In the genomic region with DNA sequence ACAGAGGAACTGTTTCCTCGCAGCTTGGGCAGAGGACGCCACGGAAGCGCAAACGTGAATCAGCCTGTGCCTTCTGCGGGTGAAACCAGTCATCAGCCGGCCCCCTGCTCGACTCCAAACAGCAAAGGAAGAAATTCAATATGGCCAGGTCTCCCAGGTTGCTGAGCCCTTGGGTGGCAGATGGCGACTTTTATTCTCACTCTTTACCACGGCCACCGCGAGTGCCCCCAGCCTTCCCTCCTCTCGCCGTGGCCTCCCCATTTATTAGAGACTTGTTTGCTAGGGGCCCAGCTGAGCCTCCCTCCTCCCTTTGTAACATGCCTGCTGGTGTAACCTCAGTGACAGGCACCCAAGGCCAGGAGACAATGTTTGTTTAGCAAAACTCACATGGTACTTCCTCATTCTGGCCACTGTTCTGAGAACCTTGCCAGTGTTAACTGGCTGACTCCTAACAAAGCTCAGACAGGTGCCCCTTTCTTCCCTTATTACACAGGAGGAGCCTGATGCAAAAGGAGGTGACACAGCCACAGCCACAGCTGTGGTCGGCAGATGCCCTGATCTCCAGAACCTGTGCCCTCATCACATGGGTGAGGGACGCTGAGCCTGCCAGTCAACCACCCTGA, we compare ENCODE assay signal across 10 cellular contexts. TPM values are rescaled to one million over a fixed set of nuclear protein-coding genes. Genes with fewer than 3 reads are reported as not detected.
DNase-seq lines count a peak whose midpoint lies in the region; ATAC-seq and TF ChIP-seq lines count a peak whose summit lies in the region.
"Had no signal": no experiment of that assay in that cellular context is flagged by ENCODE, and none has a peak within 500 bp of the region (broad histone marks: within the 10 kb centered on the region; RNA-seq: fewer than 3 reads in every experiment).

No MANE protein-coding gene starts in this region.

- H3K4me1 ChIP-seq in adrenal gland (replicated peaks in 1 of 2): peaks cover 49 to 77% of the 10 kb centered on the region in 2 donors
- H3K4me1 ChIP-seq in sigmoid colon: peaks cover 0 to 27% (median 17%) of the 10 kb centered on the region in 4 donors

- H3K27me3 ChIP-seq in adrenal gland (no peaks in the 10 kb centered on the region), sigmoid colon (no peaks in the 10 kb centered on the region)

- intact Hi-C loops in adrenal gland (cut with DNase I): no loop called here
- intact Hi-C loops in sigmoid colon (cut with DNase I): loop anchor here (5.0 kb wide), 1 partner anchor 33 kb away; no protein-coding TSS in a partner anchor
- intact Hi-C loops in activated CD4-positive, alpha-beta memory T cell treated with anti-CD3 and anti-CD28 coated beads for 36 hours (cut with micrococcal nuclease): no loop called here

- H3K9me3 Mint-ChIP-seq in activated CD4-positive, alpha-beta memory T cell treated with anti-CD3 and anti-CD28 coated beads for 36 hours: no peaks in the 10 kb centered on the region
- H3K9me3 Mint-ChIP-seq in glutamatergic neuron (ENCODE audit: unreplicated experiment): peaks cover 7% of the 10 kb centered on the region

- H3K4me3 ChIP-seq in adrenal gland (no peak overlapping the region), sigmoid colon (no peak overlapping the region)
- H3K4me3 ChIP-seq: dorsolateral prefrontal cortex, SK-N-MC had no signal

- no peak for TF ChIP-seq CTCF in adrenal gland (IDR thresholded peaks at IDR 0.05)
- TF ChIP-seq CTCF in sigmoid colon (IDR thresholded peaks at IDR 0.05): no peak
- no peak for TF ChIP-seq CTCF in glutamatergic neuron (IDR thresholded peaks at IDR 0.05; ENCODE audit: partially characterized antibody, unreplicated experiment)

- no peak overlapping the region for H3K4me3 Mint-ChIP-seq in activated CD4-positive, alpha-beta memory T cell treated with anti-CD3 and anti-CD28 coated beads for 36 hours
- H3K4me3 Mint-ChIP-seq in glutamatergic neuron (ENCODE audit: unreplicated experiment) (no peak overlapping the region), T-helper 17 cell (no peak overlapping the region)

- no peak overlapping the region for H3K27ac Mint-ChIP-seq in activated CD4-positive, alpha-beta memory T cell treated with anti-CD3 and anti-CD28 coated beads for 36 hours
- H3K27ac Mint-ChIP-seq in glutamatergic neuron (ENCODE audit: unreplicated experiment) (no peak overlapping the region), T-helper 17 cell (no peak overlapping the region)

- CTCF ChIA-PET in activated CD4-positive, alpha-beta memory T cell treated with anti-CD3 and anti-CD28 coated beads for 36 hours (lab: Charles Lee): interaction anchor here (1.3 kb wide), 1 partner anchor 100 kb away, joined by 3 read pairs; no protein-coding TSS in a partner anchor

- H3K27me3 Mint-ChIP-seq in activated CD4-positive, alpha-beta memory T cell treated with anti-CD3 and anti-CD28 coated beads for 36 hours: peaks cover 3% of the 10 kb centered on the region
- H3K27me3 Mint-ChIP-seq in glutamatergic neuron (ENCODE audit: unreplicated experiment) (peaks cover 4% of the 10 kb centered on the region), T-helper 17 cell (no peaks in the 10 kb centered on the region)

- H3K27ac ChIP-seq in adrenal gland (peak overlapping the region in 4 of 5 donors; percentile 29 to 95 (median 70)), sigmoid colon (peak overlapping the region in 1 of 4 donors; percentile 6)
- H3K27ac ChIP-seq: dorsolateral prefrontal cortex, SK-N-MC had no signal

- DNase-seq in NAMALWA (ENCODE audit: low spot score): peak; percentile 64
- DNase-seq in adrenal gland: peak in 6 of 7 donors; percentile 62 to 80 (median 70)
- peak; percentile 56 for DNase-seq in sigmoid colon
- DNase-seq in activated CD4-positive, alpha-beta memory T cell treated with anti-CD3 and anti-CD28 coated beads for 36 hours: no peak
- DNase-seq in glutamatergic neuron: no peak
- no peak for DNase-seq in T-helper 17 cell
- DNase-seq in anterior cingulate cortex (lab: John Stamatoyannopoulos, UW): no peak
- DNase-seq: dorsolateral prefrontal cortex had no signal

- H3K4me1 Mint-ChIP-seq in activated CD4-positive, alpha-beta memory T cell treated with anti-CD3 and anti-CD28 coated beads for 36 hours (ENCODE audit: low read depth): peaks cover 5% of the 10 kb centered on the region
- H3K4me1 Mint-ChIP-seq in glutamatergic neuron (ENCODE audit: low read depth, unreplicated experiment) (peaks cover 15% of the 10 kb centered on the region), T-helper 17 cell (peaks cover 18% of the 10 kb centered on the region)

- H3K36me3 ChIP-seq in adrenal gland (replicated peaks in 1 of 2) (no peaks in the 10 kb centered on the region), sigmoid colon (no peaks in the 10 kb centered on the region)

- no peak for TF ChIP-seq EP300 in sigmoid colon (IDR thresholded peaks at IDR 0.05)

- H3K36me3 Mint-ChIP-seq in activated CD4-positive, alpha-beta memory T cell treated with anti-CD3 and anti-CD28 coated beads for 36 hours: no peaks in the 10 kb centered on the region
- H3K36me3 Mint-ChIP-seq in glutamatergic neuron (ENCODE audit: unreplicated experiment) (peaks cover 5% of the 10 kb centered on the region), T-helper 17 cell (ENCODE audit: low read depth) (no peaks in the 10 kb centered on the region)

- peak in 1 of 2 donors; percentile 31 for TF ChIP-seq POLR2A in adrenal gland (IDR thresholded peaks at IDR 0.05)
- no peak for TF ChIP-seq POLR2A in sigmoid colon (IDR thresholded peaks at IDR 0.05)

- ATAC-seq in GM18858 (IDR thresholded peaks at IDR 0.05; ENCODE audit: unreplicated experiment): peak; percentile 56
- no peak for ATAC-seq in T-helper 17 cell

- 64 to 78% (median 72%) methylated on average over 14 to 16 of the region's 16 CpGs for WGBS in adrenal gland, 4 donors
- WGBS in sigmoid colon, 2 donors: 34 to 69% methylated on average over 16 of the region's 16 CpGs

- H3K9me3 ChIP-seq in adrenal gland (replicated peaks in 1 of 3) (no peaks in the 10 kb centered on the region), sigmoid colon (no peaks in the 10 kb centered on the region), T-helper 17 cell (ENCODE audit: control insufficient read depth, low read length, poor library complexity, severe bottlenecking) (no peaks in the 10 kb centered on the region)

- POLR2A ChIA-PET in activated CD4-positive, alpha-beta memory T cell treated with anti-CD3 and anti-CD28 coated beads for 36 hours (lab: Charles Lee): no interaction called here

RNA-seq across cellular contexts. Expression of a gene that starts 5.8 kb away (rescaled TPM):
- total RNA-seq in adrenal gland (100 to 1,000 TPM in 1 of 8 donors, 10 to 100 TPM in 7; 30.8 to 259 (median 46.1) TPM), sigmoid colon (10 to 100 TPM in 3 of 4 donors, 1 to 10 TPM in 1; 6.9 to 21.3 (median 15.1) TPM), glutamatergic neuron (ENCODE audit: unreplicated experiment) (1.7 TPM), T-helper 17 cell (1 to 10 TPM; 1.2 to 1.4 TPM)
- polyA plus RNA-seq in adrenal gland (10 to 100 TPM; 15.0 to 20.6 (median 20.5) TPM), sigmoid colon (10 to 100 TPM; 48.8 to 61.7 (median 59.5) TPM)
- total RNA-seq in activated CD4-positive, alpha-beta memory T cell treated with anti-CD3 and anti-CD28 coated beads for 36 hours: 1 to 10 TPM; 1.4 to 2.1 TPM

RNA-seq across cellular contexts. Expression of a gene that starts 59.6 kb away (rescaled TPM):
- total RNA-seq in adrenal gland (10 to 100 TPM; 55.0 to 89.4 (median 58.5) TPM), sigmoid colon (10 to 100 TPM; 33.5 to 41.1 (median 37.2) TPM), glutamatergic neuron (ENCODE audit: unreplicated experiment) (41.2 TPM), T-helper 17 cell (10 to 100 TPM; 17.7 to 22.9 TPM)
- polyA plus RNA-seq in adrenal gland (100 to 1,000 TPM in 2 of 3 donors, 10 to 100 TPM in 1; 48.5 to 107 (median 101) TPM), sigmoid colon (10 to 100 TPM; 24.6 to 33.0 (median 30.3) TPM)
- total RNA-seq in activated CD4-positive, alpha-beta memory T cell treated with anti-CD3 and anti-CD28 coated beads for 36 hours: 10 to 100 TPM; 22.6 to 22.9 TPM

Comparison
In these comparisons a context has a peak if more than half of its experiments do, and no peak if none do; other contexts are left out.
1. DNase-seq: peak in NAMALWA (single experiment), adrenal gland (6 of 7) and sigmoid colon (single experiment); none in activated CD4-positive, alpha-beta memory T cell treated with anti-CD3 and anti-CD28 coated beads for 36 hours (single experiment), glutamatergic neuron (single experiment), T-helper 17 cell (0 of 3) and anterior cingulate cortex (0 of 58).